8 cellular contexts compared by ENCODE assay signal in the genomic region with DNA sequence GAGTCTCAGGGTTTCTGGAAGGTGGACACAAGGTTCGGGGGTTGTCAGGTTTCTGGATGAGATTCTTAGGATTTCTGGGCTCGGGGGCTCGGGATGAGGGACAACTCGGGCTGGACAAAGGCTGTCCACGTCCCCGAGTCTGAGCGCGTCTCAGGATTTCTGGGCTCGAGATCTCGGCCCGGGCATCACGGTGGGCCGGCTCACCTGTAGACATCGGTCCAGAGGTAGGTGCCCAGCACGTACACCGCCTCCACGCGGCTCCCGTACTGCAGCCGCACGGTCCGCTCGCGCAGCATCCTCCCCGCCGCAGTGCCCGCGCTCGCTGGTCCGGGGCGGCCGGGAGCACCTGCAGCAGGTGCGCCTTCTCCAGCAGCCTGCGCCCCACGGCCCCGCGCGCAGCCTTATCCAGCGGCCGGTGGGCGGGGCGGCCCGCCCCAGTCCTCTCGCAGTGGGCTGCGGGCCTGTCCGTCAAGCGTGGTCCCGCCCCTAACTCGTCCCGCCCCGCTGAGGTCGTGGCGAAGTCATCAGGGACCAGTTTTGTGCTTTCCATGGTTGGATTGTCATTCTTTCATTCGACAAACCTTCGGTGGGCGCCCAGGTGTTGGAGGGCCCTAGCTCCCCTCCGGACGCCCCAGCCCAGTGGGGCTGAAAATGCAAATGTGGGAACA. TPM values are rescaled to one million over a fixed set of nuclear protein-coding genes. Genes with fewer than 3 reads are reported as not detected.
DNase-seq lines count a peak whose midpoint lies in the region; ATAC-seq and TF ChIP-seq lines count a peak whose summit lies in the region.

A gene (minus strand): TSS at position 376 of the 668 bp plus-strand sequence. CDS start 80 bp downstream, at position 296.

- H3K36me3 ChIP-seq in SK-N-MC (ENCODE audit: insufficient read depth, low read length), result no peaks in the 10 kb centered on the region
- no peaks in the 10 kb centered on the region for H3K36me3 ChIP-seq in left ventricle myocardium inferior
- H3K36me3 ChIP-seq in urinary bladder (ENCODE audit: insufficient read depth), result no peaks in the 10 kb centered on the region

- H3K4me3 Mint-ChIP-seq in activated naive CD8-positive, alpha-beta T cell treated with anti-CD3 and anti-CD28 coated beads, Interleukin-2, amount 50 U/mL, for 24 hours, result peak within 1 kb of the TSS; percentile 6

- peak within 1 kb of the TSS; percentile 76 for H3K4me3 ChIP-seq in SK-N-MC
- H3K4me3 ChIP-seq in left ventricle myocardium inferior, result peak within 1 kb of the TSS; percentile 60
- H3K4me3 ChIP-seq in urinary bladder (ENCODE audit: low read depth, low read length), result peak within 1 kb of the TSS; percentile 22

- H3K9ac ChIP-seq in SK-N-MC (ENCODE audit: insufficient read length), result peak within 1 kb of the TSS; percentile 12

- peak; percentile 91 for DNase-seq in GM03348 (ENCODE audit: low spot score)
- DNase-seq in HK-2 (ENCODE audit: unreplicated experiment), result peak; percentile 47
- DNase-seq in SK-N-MC (ENCODE audit: low read depth, low spot score), result no peak
- DNase-seq in activated naive CD8-positive, alpha-beta T cell treated with anti-CD3 and anti-CD28 coated beads, Interleukin-2, amount 50 U/mL, for 24 hours, result peak; percentile 70
- DNase-seq in left ventricle myocardium inferior, result peak; percentile 61
- peak; percentile 93 for DNase-seq in posterior vena cava (ENCODE audit: low spot score)
- DNase-seq in amniotic stem cell (lab: John Stamatoyannopoulos, UW), result no peak

- H3K4me1 Mint-ChIP-seq in activated naive CD8-positive, alpha-beta T cell treated with anti-CD3 and anti-CD28 coated beads, Interleukin-2, amount 50 U/mL, for 24 hours, result peaks cover 9% of the 10 kb centered on the region

- H3K9me3 Mint-ChIP-seq in activated naive CD8-positive, alpha-beta T cell treated with anti-CD3 and anti-CD28 coated beads, Interleukin-2, amount 50 U/mL, for 24 hours, result no peaks in the 10 kb centered on the region

- TF ChIP-seq CTCF in left ventricle myocardium inferior (IDR thresholded peaks at IDR 0.05; ENCODE audit: borderline replicate concordance), result no peak

- H3K27ac ChIP-seq in SK-N-MC, result no peak within 1 kb of the TSS
- H3K27ac ChIP-seq in left ventricle myocardium inferior (replicated peaks), result no peak within 1 kb of the TSS
- H3K27ac ChIP-seq in urinary bladder (ENCODE audit: low read depth), result no peak within 1 kb of the TSS

- no peaks in the 10 kb centered on the region for H3K36me3 Mint-ChIP-seq in activated naive CD8-positive, alpha-beta T cell treated with anti-CD3 and anti-CD28 coated beads, Interleukin-2, amount 50 U/mL, for 24 hours (ENCODE audit: low read depth)

- peaks cover 28% of the 10 kb centered on the region for H3K4me1 ChIP-seq in left ventricle myocardium inferior
- H3K4me1 ChIP-seq in urinary bladder (ENCODE audit: insufficient read depth), result no peaks in the 10 kb centered on the region

- no peak within 1 kb of the TSS for H3K27ac Mint-ChIP-seq in activated naive CD8-positive, alpha-beta T cell treated with anti-CD3 and anti-CD28 coated beads, Interleukin-2, amount 50 U/mL, for 24 hours

- 2% methylated on average over 58 of the region's 58 CpGs for WGBS in urinary bladder

- peaks cover 63% of the 10 kb centered on the region for H3K27me3 ChIP-seq in left ventricle myocardium inferior (ENCODE audit: low read depth)

- H3K9me3 ChIP-seq in SK-N-MC (ENCODE audit: low read depth, low read length) (no peaks in the 10 kb centered on the region), left ventricle myocardium inferior (replicated peaks) (no peaks in the 10 kb centered on the region)

- intact Hi-C loops in left ventricle myocardium inferior (cut with micrococcal nuclease), result no loop called here
- intact Hi-C loops in posterior vena cava (cut with DNase I), result no loop called here

- peak; percentile 82 for ATAC-seq in activated naive CD8-positive, alpha-beta T cell treated with anti-CD3 and anti-CD28 coated beads, Interleukin-2, amount 50 U/mL, for 24 hours

- peaks cover 37% of the 10 kb centered on the region for H3K27me3 Mint-ChIP-seq in activated naive CD8-positive, alpha-beta T cell treated with anti-CD3 and anti-CD28 coated beads, Interleukin-2, amount 50 U/mL, for 24 hours

RNA-seq across cellular contexts. Expression of the gene that starts here (rescaled TPM):
- total RNA-seq in left ventricle myocardium inferior, result 0.49 TPM
- total RNA-seq in posterior vena cava, result 1 to 10 TPM in 1 of 2 donors, under 1 TPM in 1; 1.00 to 1.6 TPM
- 5.6 TPM for total RNA-seq in urinary bladder
- polyA plus RNA-seq in urinary bladder, result 0.48 TPM

Comparison
In these comparisons a context has a peak if more than half of its experiments do, and no peak if none do; other contexts are left out.
1. Peak in DNase-seq and H3K4me3 ChIP-seq in left ventricle myocardium inferior; RNA of the gene not detected or under 1 TPM.
2. DNase-seq: peak in GM03348 (single experiment), HK-2 (single experiment), activated naive CD8-positive, alpha-beta T cell treated with anti-CD3 and anti-CD28 coated beads, Interleukin-2, amount 50 U/mL, for 24 hours (single experiment) and posterior vena cava (single experiment); none in SK-N-MC (single experiment) and amniotic stem cell (single experiment).
3. H3K4me3 ChIP-seq: peak in every context shown above with its lines; median percentile 76 in SK-N-MC; 60 in left ventricle myocardium inferior; 22 in urinary bladder.